ENCODE assay signal across 1 cellular context in the genomic region with DNA sequence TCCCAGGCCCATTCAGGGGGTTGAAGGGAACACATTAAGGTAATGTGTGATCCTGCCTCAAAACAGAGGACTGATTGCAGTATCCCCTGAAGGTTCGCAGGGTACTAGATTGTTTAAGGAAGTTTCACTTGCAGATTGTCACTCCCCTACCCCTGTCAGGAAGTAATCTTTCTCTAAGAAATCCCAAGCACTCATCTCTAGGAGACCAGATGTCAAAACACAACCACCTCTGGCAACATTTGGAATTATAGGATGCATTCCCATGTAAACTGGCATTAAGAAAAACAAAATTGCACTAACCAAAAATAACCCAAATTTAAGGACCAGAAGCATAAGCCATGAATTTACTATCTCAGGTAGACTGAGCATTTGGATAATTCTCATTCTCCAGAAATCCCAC.
TF ChIP-seq lines count a peak whose summit lies in the region.

No MANE protein-coding gene starts in this region.

TF ChIP-seq in H1, 55 proteins besides CTCF, POLR2A, EP300 and RAD21:
- TF ChIP-seq KDM5A (IDR thresholded peaks at IDR 0.05; ENCODE audit: low read length) (no peak), CBX5 (IDR thresholded peaks at IDR 0.05; ENCODE audit: low read depth, low read length) (no peak), SP4 (IDR thresholded peaks at IDR 0.05; ENCODE audit: low read length) (no peak), JUND (IDR thresholded peaks at IDR 0.05; ENCODE audit: low read length) (no peak), SUZ12 (IDR thresholded peaks at IDR 0.05; ENCODE audit: low read length) (no peak), KDM1A (IDR thresholded peaks at IDR 0.05; ENCODE audit: borderline replicate concordance, low read length) (no peak), MAFK (IDR thresholded peaks at IDR 0.05; ENCODE audit: low read depth, low read length) (no peak)
- TF ChIP-seq, protein P1, sequence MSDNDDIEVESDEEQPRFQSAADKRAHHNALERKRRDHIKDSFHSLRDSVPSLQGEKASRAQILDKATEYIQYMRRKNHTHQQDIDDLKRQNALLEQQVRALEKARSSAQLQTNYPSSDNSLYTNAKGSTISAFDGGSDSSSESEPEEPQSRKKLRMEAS (IDR thresholded peaks at IDR 0.05): no peak
TF ChIP-seq in H1: peak in this region for 0.
